ENCODE assay signal across 17 cellular contexts in the genomic region with DNA sequence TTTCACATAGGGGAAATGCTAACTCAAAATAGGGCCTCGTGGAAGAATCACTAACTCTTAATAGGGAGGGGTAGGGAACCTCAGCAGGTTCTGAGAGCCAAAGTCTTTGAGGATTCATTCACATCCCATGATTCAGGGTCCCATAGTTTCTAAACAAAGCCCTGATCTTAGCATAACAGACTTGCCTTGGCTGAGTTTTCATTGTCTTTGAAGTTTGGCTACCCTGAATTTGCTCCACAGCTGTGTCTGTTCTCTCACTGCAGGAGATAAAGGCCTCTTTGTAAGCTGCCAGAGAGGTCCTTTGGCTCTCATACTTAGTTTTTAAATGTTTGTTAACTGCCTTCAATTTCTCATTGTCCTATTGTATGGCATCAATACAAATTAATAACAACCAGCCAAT.
"Had no signal": no experiment of that assay in that cellular context is flagged by ENCODE, and none has a peak within 500 bp of the region (broad histone marks: within the 10 kb centered on the region; RNA-seq: fewer than 3 reads in every experiment).

No MANE protein-coding gene starts in this region.

- H3K27ac Mint-ChIP-seq: activated CD4-positive, alpha-beta T cell treated with anti-CD3 and anti-CD28 coated beads, Interleukin-2, amount 10 ng/mL, durations not matched to agents 24 days and 14 days; memory B cell; natural killer cell; stimulated activated naive CD8-positive, alpha-beta T cell treated with anti-CD3 and anti-CD28 coated beads, Interleukin-15, amount 100 ng/mL, for 72 hours had no signal

- H3K36me3 ChIP-seq: gastrocnemius medialis, heart right ventricle, left ventricle myocardium inferior, sigmoid colon, spleen, thoracic aorta had no signal

- H3K4me3 ChIP-seq: gastrocnemius medialis, heart right ventricle, left ventricle myocardium inferior, psoas muscle, sigmoid colon, spleen, thoracic aorta had no signal

- H3K4me1 Mint-ChIP-seq: activated CD4-positive, alpha-beta T cell treated with anti-CD3 and anti-CD28 coated beads, Interleukin-2, amount 10 ng/mL, durations not matched to agents 24 days and 14 days; memory B cell; natural killer cell; stimulated activated naive CD8-positive, alpha-beta T cell treated with anti-CD3 and anti-CD28 coated beads, Interleukin-15, amount 100 ng/mL, for 72 hours had no signal

- H3K36me3 Mint-ChIP-seq: memory B cell, natural killer cell had no signal

- H3K9me3 ChIP-seq: gastrocnemius medialis, heart right ventricle, left ventricle myocardium inferior, psoas muscle, sigmoid colon, spleen, thoracic aorta had no signal

- DNase-seq: activated CD4-positive, alpha-beta T cell treated with anti-CD3 and anti-CD28 coated beads, Interleukin-2, amount 10 ng/mL, durations not matched to agents 24 days and 14 days; activated CD4-positive, CD25-positive, alpha-beta regulatory T cell; activated CD8-positive, alpha-beta memory T cell treated with anti-CD3 and anti-CD28 coated beads for 24 hours; activated naive CD4-positive, alpha-beta T cell; cortex of kidney; effector memory CD4-positive, alpha-beta T cell; gastrocnemius medialis; heart right ventricle; left ventricle myocardium inferior; natural killer cell; psoas muscle; sigmoid colon; spleen; stimulated activated naive CD8-positive, alpha-beta T cell treated with anti-CD3 and anti-CD28 coated beads, Interleukin-15, amount 100 ng/mL, for 72 hours had no signal

- H3K4me3 Mint-ChIP-seq: activated CD4-positive, alpha-beta T cell treated with anti-CD3 and anti-CD28 coated beads, Interleukin-2, amount 10 ng/mL, durations not matched to agents 24 days and 14 days; memory B cell; natural killer cell; stimulated activated naive CD8-positive, alpha-beta T cell treated with anti-CD3 and anti-CD28 coated beads, Interleukin-15, amount 100 ng/mL, for 72 hours had no signal

- H3K4me1 ChIP-seq: gastrocnemius medialis, heart right ventricle, left ventricle myocardium inferior, psoas muscle, sigmoid colon, spleen had no signal

- H3K27me3 Mint-ChIP-seq: stimulated activated naive CD8-positive, alpha-beta T cell treated with anti-CD3 and anti-CD28 coated beads, Interleukin-15, amount 100 ng/mL, for 72 hours had no signal

- H3K9me3 Mint-ChIP-seq: activated CD4-positive, alpha-beta T cell treated with anti-CD3 and anti-CD28 coated beads, Interleukin-2, amount 10 ng/mL, durations not matched to agents 24 days and 14 days; memory B cell; stimulated activated naive CD8-positive, alpha-beta T cell treated with anti-CD3 and anti-CD28 coated beads, Interleukin-15, amount 100 ng/mL, for 72 hours had no signal

- H3K27ac ChIP-seq: epithelial cell of prostate, gastrocnemius medialis, heart right ventricle, left ventricle myocardium inferior, psoas muscle, sigmoid colon, spleen, thoracic aorta had no signal

- ATAC-seq: gastrocnemius medialis; heart right ventricle; natural killer cell; psoas muscle; stimulated activated naive CD8-positive, alpha-beta T cell treated with anti-CD3 and anti-CD28 coated beads, Interleukin-15, amount 100 ng/mL, for 72 hours had no signal

- H3K27me3 ChIP-seq: gastrocnemius medialis, heart right ventricle, sigmoid colon, spleen had no signal
